In the genomic region with DNA sequence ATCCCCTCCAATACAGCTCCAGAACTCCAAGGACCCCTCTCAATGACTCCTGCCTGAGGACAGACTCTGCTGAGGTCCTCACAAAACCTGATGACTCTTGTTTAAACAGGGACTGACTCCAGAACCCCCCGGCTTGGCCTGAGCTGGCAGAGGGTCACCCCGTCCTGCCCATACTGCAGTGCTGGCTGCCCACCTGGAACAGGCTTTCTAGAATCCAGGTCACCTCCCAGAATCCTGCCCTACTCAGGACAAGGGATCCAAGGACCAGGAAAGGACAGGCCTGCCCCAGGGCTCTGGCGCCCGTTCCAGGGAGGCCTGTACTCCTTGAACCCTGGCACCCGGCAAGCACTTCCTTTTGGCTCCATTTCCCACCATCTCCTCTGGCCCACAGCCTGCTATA, we compare ENCODE assay signal across 34 cellular contexts. TPM values are rescaled to one million over a fixed set of nuclear protein-coding genes. Genes with fewer than 3 reads are reported as not detected.
"Had no signal": no experiment of that assay in that cellular context is flagged by ENCODE, and none has a peak within 500 bp of the region (broad histone marks: within the 10 kb centered on the region; RNA-seq: fewer than 3 reads in every experiment).

No MANE protein-coding gene starts in this region.

- H3K4me3 ChIP-seq: ascending aorta, cardiac muscle cell, psoas muscle, smooth muscle cell, suprapubic skin, transverse colon had no signal

- H3K4me1 ChIP-seq: ascending aorta, parathyroid adenoma, psoas muscle had no signal

- H3K27ac ChIP-seq: ascending aorta, cardiac muscle cell, epithelial cell of prostate, parathyroid adenoma, suprapubic skin, transverse colon, WERI-Rb-1 had no signal

- H3K27me3 ChIP-seq: ascending aorta, cardiac muscle cell, suprapubic skin, transverse colon had no signal

- DNase-seq: activated CD4-positive, alpha-beta T cell treated with anti-CD3 and anti-CD28 coated beads for 48 hours; activated CD4-positive, alpha-beta T cell treated with anti-CD3 and anti-CD28 coated beads, Interleukin-2, amount 50 U/mL, for 48 hours; activated CD8-positive, alpha-beta memory T cell treated with anti-CD3 and anti-CD28 coated beads, Interleukin-2, amount 50 U/mL, for 4 hours; activated naive CD4-positive, alpha-beta T cell treated with anti-CD3 and anti-CD28 coated beads for 36 hours; activated naive CD8-positive, alpha-beta T cell treated with anti-CD3 and anti-CD28 coated beads, Interleukin-2, amount 10 ng/mL, durations not matched to agents 7 days and 5 days; activated T-cell treated with anti-CD3 and anti-CD28 coated beads, Interleukin-2, amount 50 U/mL, for 24 hours; dermis blood vessel endothelial cell; effector CD4-positive, alpha-beta T cell; islet precursor cell; left cardiac atrium; mammary epithelial cell; naive B cell; occipital lobe; psoas muscle; stimulated activated CD4-positive, alpha-beta T cell treated with anti-CD3 and anti-CD28 coated beads, Interleukin-15, amount 100 ng/mL, for 24 hours; stimulated activated CD4-positive, alpha-beta T cell treated with anti-CD3 and anti-CD28 coated beads, Interleukin-2, amount 100 ng/mL, for 24 hours; stimulated activated naive CD4-positive, alpha-beta T cell; T1000; transverse colon; WERI-Rb-1 had no signal

- H3K9me3 Mint-ChIP-seq: activated naive CD8-positive, alpha-beta T cell treated with anti-CD3 and anti-CD28 coated beads, Interleukin-2, amount 10 ng/mL, durations not matched to agents 7 days and 5 days had no signal

- H3K79me2 ChIP-seq: parathyroid adenoma had no signal

- H2AFZ ChIP-seq: parathyroid adenoma had no signal

- FAIRE-seq: frontal cortex, urothelium cell line had no signal

- H3K4me2 ChIP-seq: smooth muscle cell had no signal

- H3K4me1 Mint-ChIP-seq: activated naive CD8-positive, alpha-beta T cell treated with anti-CD3 and anti-CD28 coated beads, Interleukin-2, amount 10 ng/mL, durations not matched to agents 7 days and 5 days; brain; mesothelial cell of epicardium; neural crest cell had no signal

- H3K9ac ChIP-seq: parathyroid adenoma had no signal

- H3K4me3 Mint-ChIP-seq: activated naive CD4-positive, alpha-beta T cell treated with anti-CD3 and anti-CD28 coated beads for 36 hours; activated naive CD8-positive, alpha-beta T cell treated with anti-CD3 and anti-CD28 coated beads, Interleukin-2, amount 10 ng/mL, durations not matched to agents 7 days and 5 days; activated T-cell treated with anti-CD3 and anti-CD28 coated beads, Interleukin-2, amount 50 U/mL, for 24 hours; brain; mesothelial cell of epicardium; naive B cell; neural crest cell; T-helper 1 cell treated with Interleukin-12 subunit alpha and Interleukin-12 subunit beta and Interleukin-4 antibody, amounts not matched to agents 30 μg/mL and 1 μg/mL, for 36 hours had no signal

- ATAC-seq: activated CD4-positive, CD25-positive, alpha-beta regulatory T cell treated with anti-CD3 and anti-CD28 coated beads, Interleukin-2, amount 50 U/mL, for 24 hours; left cardiac atrium; psoas muscle had no signal

- H3K27ac Mint-ChIP-seq: activated naive CD4-positive, alpha-beta T cell treated with anti-CD3 and anti-CD28 coated beads for 36 hours; activated naive CD8-positive, alpha-beta T cell treated with anti-CD3 and anti-CD28 coated beads, Interleukin-2, amount 10 ng/mL, durations not matched to agents 7 days and 5 days; activated T-cell treated with anti-CD3 and anti-CD28 coated beads, Interleukin-2, amount 50 U/mL, for 24 hours; activated T-helper 2 cell treated with anti-CD3 and anti-CD28 coated beads, Interferon-gamma antibody, Interleukin-2, Interleukin-4, amounts not matched to agents 10 μg/mL and 5 μg/mL and 100 μg/mL, durations not matched to agents 14 hours and 24 hours and 36 hours; brain; mesothelial cell of epicardium; naive B cell; T-helper 1 cell treated with Interleukin-12 subunit alpha and Interleukin-12 subunit beta and Interleukin-4 antibody, amounts not matched to agents 30 μg/mL and 1 μg/mL, for 36 hours had no signal

- H3K27me3 Mint-ChIP-seq: activated naive CD8-positive, alpha-beta T cell treated with anti-CD3 and anti-CD28 coated beads, Interleukin-2, amount 10 ng/mL, durations not matched to agents 7 days and 5 days; activated T-cell treated with anti-CD3 and anti-CD28 coated beads, Interleukin-2, amount 50 U/mL, for 24 hours; brain; naive B cell had no signal

RNA-seq across cellular contexts. Expression of a gene that starts 37.1 kb away (rescaled TPM):
- total RNA-seq: ascending aorta, occipital lobe had no signal
